In genomic region chr5:24629798-24630197, GRCh38 we compare ENCODE assay signal across 18 cellular contexts. TPM values are rescaled to one million over a fixed set of nuclear protein-coding genes. Genes with fewer than 3 reads are reported as not detected.
DNase-seq lines count a peak whose midpoint lies in the region; ATAC-seq and TF ChIP-seq lines count a peak whose summit lies in the region.
"Had no signal": no experiment of that assay in that cellular context is flagged by ENCODE, and none has a peak within 500 bp of the region (broad histone marks: within the 10 kb centered on the region; RNA-seq: fewer than 3 reads in every experiment).

No MANE protein-coding gene starts in this region.

- H3K36me3 ChIP-seq in RWPE2 (ENCODE audit: low read depth) (no peaks in the 10 kb centered on the region), endodermal cell (ENCODE audit: control insufficient read depth, insufficient read depth, low read length) (no peaks in the 10 kb centered on the region), ovary (no peaks in the 10 kb centered on the region)
- H3K36me3 ChIP-seq: BE2C, BLaER1 had no signal

- H3K9me3 Mint-ChIP-seq in endodermal cell (no peaks in the 10 kb centered on the region), mesothelial cell of epicardium (peaks cover 7% of the 10 kb centered on the region), glutamatergic neuron (ENCODE audit: unreplicated experiment) (peaks cover 2% of the 10 kb centered on the region)

- TF ChIP-seq CTCF in RWPE2 (IDR thresholded peaks at IDR 0.05; ENCODE audit: poor library complexity, severe bottlenecking), result no peak
- no peak for TF ChIP-seq CTCF in endodermal cell (conservative IDR thresholded peaks at IDR 0.05)
- no peak for TF ChIP-seq CTCF in mesothelial cell of epicardium (IDR thresholded peaks at IDR 0.05; ENCODE audit: unreplicated experiment)
- no peak for TF ChIP-seq CTCF in glutamatergic neuron (IDR thresholded peaks at IDR 0.05; ENCODE audit: partially characterized antibody, unreplicated experiment)
- TF ChIP-seq CTCF in ovary (IDR thresholded peaks at IDR 0.05), result no peak

- H3K4me3 Mint-ChIP-seq in endodermal cell (no peak overlapping the region), mesothelial cell of epicardium (no peak overlapping the region), glutamatergic neuron (ENCODE audit: unreplicated experiment) (no peak overlapping the region)
- H3K4me3 Mint-ChIP-seq: CD4-positive, alpha-beta T cell; CD8-positive, alpha-beta T cell had no signal

- TF ChIP-seq EP300 in ovary (IDR thresholded peaks at IDR 0.05), result no peak

- peaks cover 4% of the 10 kb centered on the region for H3K4me1 ChIP-seq in RWPE2 (ENCODE audit: insufficient read depth, poor library complexity, severe bottlenecking)
- H3K4me1 ChIP-seq in endodermal cell (ENCODE audit: control insufficient read depth, insufficient read depth, low read length), result no peaks in the 10 kb centered on the region
- H3K4me1 ChIP-seq in ovary (ENCODE audit: insufficient read depth), result no peaks in the 10 kb centered on the region
- H3K4me1 ChIP-seq: BLaER1, Caco-2 had no signal

- no peak for TF ChIP-seq POLR2A in ovary (IDR thresholded peaks at IDR 0.05)

- H3K27me3 ChIP-seq in RWPE2 (ENCODE audit: insufficient read depth, poor library complexity, severe bottlenecking) (peaks cover 3% of the 10 kb centered on the region), endodermal cell (ENCODE audit: control insufficient read depth, insufficient read depth, low read length, poor library complexity, severe bottlenecking) (no peaks in the 10 kb centered on the region), ovary (no peaks in the 10 kb centered on the region)
- H3K27me3 ChIP-seq: BE2C, BLaER1 had no signal

- intact Hi-C loops in ovary (cut with DNase I), result no loop called here

- H3K9me3 ChIP-seq in RWPE2 (ENCODE audit: severe bottlenecking), result peaks cover 2% of the 10 kb centered on the region
- peaks cover 6% of the 10 kb centered on the region for H3K9me3 ChIP-seq in endodermal cell (ENCODE audit: control insufficient read depth, low read length)
- no peaks in the 10 kb centered on the region for H3K9me3 ChIP-seq in ovary
- H3K9me3 ChIP-seq: BLaER1, Caco-2 had no signal

- no peak overlapping the region for H3K4me3 ChIP-seq in RWPE2 (ENCODE audit: severe bottlenecking)
- no peak overlapping the region for H3K4me3 ChIP-seq in endodermal cell (ENCODE audit: low read length)
- H3K4me3 ChIP-seq in ovary, result no peak overlapping the region
- H3K4me3 ChIP-seq: BLaER1 had no signal

- no peak overlapping the region for H3K9ac ChIP-seq in endodermal cell (ENCODE audit: extremely low read depth, low read length, poor library complexity, severe bottlenecking)
- H3K9ac ChIP-seq: BLaER1 had no signal

- ATAC-seq in RWPE2 (ENCODE audit: low read depth), result peak; percentile 57
- ATAC-seq: CD8-positive, alpha-beta T cell had no signal

- H3K4me1 Mint-ChIP-seq in endodermal cell (peaks cover 23% of the 10 kb centered on the region), mesothelial cell of epicardium (peaks cover 49% of the 10 kb centered on the region), glutamatergic neuron (ENCODE audit: low read depth, unreplicated experiment) (peaks cover 3% of the 10 kb centered on the region)

- H3K36me3 Mint-ChIP-seq in endodermal cell (ENCODE audit: low read depth) (no peaks in the 10 kb centered on the region), mesothelial cell of epicardium (peaks cover 10% of the 10 kb centered on the region), glutamatergic neuron (ENCODE audit: unreplicated experiment) (peaks cover 5% of the 10 kb centered on the region)
- H3K36me3 Mint-ChIP-seq: CD8-positive, alpha-beta T cell had no signal

- no peak overlapping the region for H3K27ac ChIP-seq in RWPE2 (ENCODE audit: poor library complexity, severe bottlenecking)
- H3K27ac ChIP-seq in endodermal cell (ENCODE audit: low read depth, low read length), result no peak overlapping the region
- H3K27ac ChIP-seq in ovary, result no peak overlapping the region
- H3K27ac ChIP-seq: BLaER1 had no signal

- DNase-seq in RWPE2 (ENCODE audit: low spot score) (no peak), endodermal cell (no peak), mesothelial cell of epicardium (ENCODE audit: low spot score in 2 of 2, unreplicated experiment in 2 of 2) (no peak), glutamatergic neuron (no peak), ovary (no peak)
- DNase-seq in activated naive CD4-positive, alpha-beta T cell (lab: John Stamatoyannopoulos, UW), result no peak
- DNase-seq: 8988T; ACHN; BE2C; C1 segment of cervical spinal cord; Caco-2; Calu3; CD4-positive, alpha-beta T cell; CD8-positive, alpha-beta T cell; DMS79 treated with DMSO at 0.1 percent for 48 hours; GF-D8 had no signal

- peak overlapping the region; percentile 41 for H3K27ac Mint-ChIP-seq in endodermal cell
- H3K27ac Mint-ChIP-seq in mesothelial cell of epicardium, result peak overlapping the region; percentile 72
- H3K27ac Mint-ChIP-seq in glutamatergic neuron (ENCODE audit: unreplicated experiment), result no peak overlapping the region
- H3K27ac Mint-ChIP-seq: CD4-positive, alpha-beta T cell; CD8-positive, alpha-beta T cell had no signal

- H3K27me3 Mint-ChIP-seq in endodermal cell (ENCODE audit: insufficient read depth) (peaks cover under 1% of the 10 kb centered on the region), mesothelial cell of epicardium (ENCODE audit: low read depth) (no peaks in the 10 kb centered on the region), glutamatergic neuron (ENCODE audit: unreplicated experiment) (no peaks in the 10 kb centered on the region)
- H3K27me3 Mint-ChIP-seq: CD4-positive, alpha-beta T cell had no signal

- 98 to 100% methylated on average over 1 of the region's 1 CpG for WGBS in endodermal cell (ENCODE audit: insufficient coverage in 1 of 2, insufficient read length in 1 of 2), 2 experiments
- 76 to 83% (median 82%) methylated on average over 1 of the region's 1 CpG for WGBS in ovary, 3 donors

RNA-seq across cellular contexts. Expression of gene CDH10, which starts 15.0 kb away (rescaled TPM):
- total RNA-seq in endodermal cell (1 to 10 TPM in 1 of 2 donors, under 1 TPM in 1; 0.82 to 1.6 TPM), mesothelial cell of epicardium (24.3 to 26.0 TPM (median 25.4 TPM) in 3 replicates), glutamatergic neuron (ENCODE audit: unreplicated experiment) (3.0 TPM), ovary (under 1 TPM in 3 of 7 donors, not detected in 4; 0.08 to 0.22 (median 0.15) TPM)
- polyA plus RNA-seq in endodermal cell (2013, experiment 1 of 2), result 5.4 TPM
- 5.5 TPM for polyA plus RNA-seq in endodermal cell (2013, experiment 2 of 2)
- under 1 TPM in 1 of 2 donors, not detected in 1; 0.10 TPM for polyA plus RNA-seq in ovary
- total RNA-seq: Caco-2; Calu3; CD4-positive, alpha-beta T cell; CD8-positive, alpha-beta T cell had no signal
- polyA plus RNA-seq: AG04450 had no signal
